In the genomic region with DNA sequence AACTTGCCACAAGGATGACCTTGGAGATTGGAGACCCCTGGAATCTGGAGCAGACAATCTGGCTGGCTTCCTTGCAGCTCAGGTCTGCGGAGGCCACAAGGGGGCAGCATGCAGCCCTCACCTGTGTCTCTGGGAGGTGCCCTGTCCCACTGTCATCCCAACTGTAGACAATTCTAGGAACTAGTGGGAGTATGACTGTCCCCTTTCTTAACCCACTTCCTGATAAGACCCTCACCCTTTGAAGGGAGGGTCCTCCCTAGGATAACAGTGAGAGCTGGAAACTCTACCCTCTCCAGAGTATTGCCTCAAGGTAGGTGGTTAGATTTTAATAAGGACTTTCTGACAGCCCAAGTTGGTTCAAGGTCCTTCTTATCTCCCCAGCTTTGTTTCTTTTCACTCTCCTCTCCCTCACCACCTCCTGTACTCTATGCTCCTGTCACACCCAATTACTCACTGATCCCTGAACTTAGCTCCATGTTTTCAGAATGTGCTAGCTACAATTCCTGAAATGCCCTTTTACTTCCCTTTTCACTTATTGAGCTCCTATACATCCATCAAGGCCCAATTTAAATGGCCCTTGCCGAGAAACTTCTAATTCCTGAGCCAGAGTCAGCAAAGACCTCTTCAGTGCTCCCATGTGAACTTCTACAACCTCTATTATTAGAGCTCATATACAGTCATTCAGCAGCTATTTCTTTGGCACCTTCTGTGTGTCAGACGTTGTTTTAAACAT, we compare ENCODE assay signal across 1 cellular context.
TF ChIP-seq lines count a peak whose summit lies in the region.

No MANE protein-coding gene starts in this region.

TF ChIP-seq in K562, 482 proteins besides CTCF, POLR2A, EP300 and RAD21 (continued from another document and continues in another):
- TF ChIP-seq, protein P1, sequence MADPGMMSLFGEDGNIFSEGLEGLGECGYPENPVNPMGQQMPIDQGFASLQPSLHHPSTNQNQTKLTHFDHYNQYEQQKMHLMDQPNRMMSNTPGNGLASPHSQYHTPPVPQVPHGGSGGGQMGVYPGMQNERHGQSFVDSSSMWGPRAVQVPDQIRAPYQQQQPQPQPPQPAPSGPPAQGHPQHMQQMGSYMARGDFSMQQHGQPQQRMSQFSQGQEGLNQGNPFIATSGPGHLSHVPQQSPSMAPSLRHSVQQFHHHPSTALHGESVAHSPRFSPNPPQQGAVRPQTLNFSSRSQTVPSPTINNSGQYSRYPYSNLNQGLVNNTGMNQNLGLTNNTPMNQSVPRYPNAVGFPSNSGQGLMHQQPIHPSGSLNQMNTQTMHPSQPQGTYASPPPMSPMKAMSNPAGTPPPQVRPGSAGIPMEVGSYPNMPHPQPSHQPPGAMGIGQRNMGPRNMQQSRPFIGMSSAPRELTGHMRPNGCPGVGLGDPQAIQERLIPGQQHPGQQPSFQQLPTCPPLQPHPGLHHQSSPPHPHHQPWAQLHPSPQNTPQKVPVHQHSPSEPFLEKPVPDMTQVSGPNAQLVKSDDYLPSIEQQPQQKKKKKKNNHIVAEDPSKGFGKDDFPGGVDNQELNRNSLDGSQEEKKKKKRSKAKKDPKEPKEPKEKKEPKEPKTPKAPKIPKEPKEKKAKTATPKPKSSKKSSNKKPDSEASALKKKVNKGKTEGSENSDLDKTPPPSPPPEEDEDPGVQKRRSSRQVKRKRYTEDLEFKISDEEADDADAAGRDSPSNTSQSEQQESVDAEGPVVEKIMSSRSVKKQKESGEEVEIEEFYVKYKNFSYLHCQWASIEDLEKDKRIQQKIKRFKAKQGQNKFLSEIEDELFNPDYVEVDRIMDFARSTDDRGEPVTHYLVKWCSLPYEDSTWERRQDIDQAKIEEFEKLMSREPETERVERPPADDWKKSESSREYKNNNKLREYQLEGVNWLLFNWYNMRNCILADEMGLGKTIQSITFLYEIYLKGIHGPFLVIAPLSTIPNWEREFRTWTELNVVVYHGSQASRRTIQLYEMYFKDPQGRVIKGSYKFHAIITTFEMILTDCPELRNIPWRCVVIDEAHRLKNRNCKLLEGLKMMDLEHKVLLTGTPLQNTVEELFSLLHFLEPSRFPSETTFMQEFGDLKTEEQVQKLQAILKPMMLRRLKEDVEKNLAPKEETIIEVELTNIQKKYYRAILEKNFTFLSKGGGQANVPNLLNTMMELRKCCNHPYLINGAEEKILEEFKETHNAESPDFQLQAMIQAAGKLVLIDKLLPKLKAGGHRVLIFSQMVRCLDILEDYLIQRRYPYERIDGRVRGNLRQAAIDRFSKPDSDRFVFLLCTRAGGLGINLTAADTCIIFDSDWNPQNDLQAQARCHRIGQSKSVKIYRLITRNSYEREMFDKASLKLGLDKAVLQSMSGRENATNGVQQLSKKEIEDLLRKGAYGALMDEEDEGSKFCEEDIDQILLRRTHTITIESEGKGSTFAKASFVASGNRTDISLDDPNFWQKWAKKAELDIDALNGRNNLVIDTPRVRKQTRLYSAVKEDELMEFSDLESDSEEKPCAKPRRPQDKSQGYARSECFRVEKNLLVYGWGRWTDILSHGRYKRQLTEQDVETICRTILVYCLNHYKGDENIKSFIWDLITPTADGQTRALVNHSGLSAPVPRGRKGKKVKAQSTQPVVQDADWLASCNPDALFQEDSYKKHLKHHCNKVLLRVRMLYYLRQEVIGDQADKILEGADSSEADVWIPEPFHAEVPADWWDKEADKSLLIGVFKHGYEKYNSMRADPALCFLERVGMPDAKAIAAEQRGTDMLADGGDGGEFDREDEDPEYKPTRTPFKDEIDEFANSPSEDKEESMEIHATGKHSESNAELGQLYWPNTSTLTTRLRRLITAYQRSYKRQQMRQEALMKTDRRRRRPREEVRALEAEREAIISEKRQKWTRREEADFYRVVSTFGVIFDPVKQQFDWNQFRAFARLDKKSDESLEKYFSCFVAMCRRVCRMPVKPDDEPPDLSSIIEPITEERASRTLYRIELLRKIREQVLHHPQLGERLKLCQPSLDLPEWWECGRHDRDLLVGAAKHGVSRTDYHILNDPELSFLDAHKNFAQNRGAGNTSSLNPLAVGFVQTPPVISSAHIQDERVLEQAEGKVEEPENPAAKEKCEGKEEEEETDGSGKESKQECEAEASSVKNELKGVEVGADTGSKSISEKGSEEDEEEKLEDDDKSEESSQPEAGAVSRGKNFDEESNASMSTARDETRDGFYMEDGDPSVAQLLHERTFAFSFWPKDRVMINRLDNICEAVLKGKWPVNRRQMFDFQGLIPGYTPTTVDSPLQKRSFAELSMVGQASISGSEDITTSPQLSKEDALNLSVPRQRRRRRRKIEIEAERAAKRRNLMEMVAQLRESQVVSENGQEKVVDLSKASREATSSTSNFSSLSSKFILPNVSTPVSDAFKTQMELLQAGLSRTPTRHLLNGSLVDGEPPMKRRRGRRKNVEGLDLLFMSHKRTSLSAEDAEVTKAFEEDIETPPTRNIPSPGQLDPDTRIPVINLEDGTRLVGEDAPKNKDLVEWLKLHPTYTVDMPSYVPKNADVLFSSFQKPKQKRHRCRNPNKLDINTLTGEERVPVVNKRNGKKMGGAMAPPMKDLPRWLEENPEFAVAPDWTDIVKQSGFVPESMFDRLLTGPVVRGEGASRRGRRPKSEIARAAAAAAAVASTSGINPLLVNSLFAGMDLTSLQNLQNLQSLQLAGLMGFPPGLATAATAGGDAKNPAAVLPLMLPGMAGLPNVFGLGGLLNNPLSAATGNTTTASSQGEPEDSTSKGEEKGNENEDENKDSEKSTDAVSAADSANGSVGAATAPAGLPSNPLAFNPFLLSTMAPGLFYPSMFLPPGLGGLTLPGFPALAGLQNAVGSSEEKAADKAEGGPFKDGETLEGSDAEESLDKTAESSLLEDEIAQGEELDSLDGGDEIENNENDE (IDR thresholded peaks at IDR 0.05; ENCODE audit: low read depth, low read length) = no peak
- TF ChIP-seq, protein P2, sequence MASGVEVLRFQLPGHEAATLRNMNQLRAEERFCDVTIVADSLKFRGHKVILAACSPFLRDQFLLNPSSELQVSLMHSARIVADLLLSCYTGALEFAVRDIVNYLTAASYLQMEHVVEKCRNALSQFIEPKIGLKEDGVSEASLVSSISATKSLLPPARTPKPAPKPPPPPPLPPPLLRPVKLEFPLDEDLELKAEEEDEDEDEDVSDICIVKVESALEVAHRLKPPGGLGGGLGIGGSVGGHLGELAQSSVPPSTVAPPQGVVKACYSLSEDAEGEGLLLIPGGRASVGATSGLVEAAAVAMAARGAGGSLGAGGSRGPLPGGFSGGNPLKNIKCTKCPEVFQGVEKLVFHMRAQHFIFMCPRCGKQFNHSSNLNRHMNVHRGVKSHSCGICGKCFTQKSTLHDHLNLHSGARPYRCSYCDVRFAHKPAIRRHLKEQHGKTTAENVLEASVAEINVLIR (CRISPR knock-in tag; IDR thresholded peaks at IDR 0.05) = no peak
- TF ChIP-seq TRIM28 (IDR thresholded peaks at IDR 0.05) (peak; percentile 64; the same call in 1 of the 2 replicates), KLF16 (IDR thresholded peaks at IDR 0.05) (peak; percentile 49; the same call in 1 of the 2 replicates), SMC3 (conservative IDR thresholded peaks at IDR 0.05; ENCODE audit: insufficient read depth, low read depth, low read length) (peak; percentile 94), BCL6 (CRISPR knock-in tag; IDR thresholded peaks at IDR 0.05) (no peak), ZNF175 (CRISPR knock-in tag; IDR thresholded peaks at IDR 0.05; ENCODE audit: low read depth) (no peak), ELF4 (CRISPR knock-in tag; IDR thresholded peaks at IDR 0.05) (peak; percentile 6; the same call in 1 of the 2 replicates), KDM1A (IDR thresholded peaks at IDR 0.05) (peak in 1 of 2 experiments; percentile 8; a peak in 1 of 4 replicates), MYNN (IDR thresholded peaks at IDR 0.05) (peak; percentile 54; the same call in 1 of the 2 replicates), MYNN (CRISPR knock-in tag; IDR thresholded peaks at IDR 0.05) (no peak), JUND (IDR thresholded peaks at IDR 0.05; ENCODE audit: borderline replicate concordance, low read depth, low read length) (peak; percentile 49; the same call in 1 of the 2 replicates), JUND (tag; IDR thresholded peaks at IDR 0.05; ENCODE audit: borderline replicate concordance, low read depth, low read length) (peak; percentile 58; the same call in 2 of the 3 replicates), RBM25 (IDR thresholded peaks at IDR 0.05; ENCODE audit: low read depth, low read length, severe bottlenecking) (peak; percentile 58), TBL1XR1 (IDR thresholded peaks at IDR 0.05; ENCODE audit: low read length in 2 of 2) (0 out of 4 replicates have a peak, but pooled peaks of 1 of the 2 experiments have one; percentile 28), TOE1 (IDR thresholded peaks at IDR 0.05; ENCODE audit: borderline replicate concordance) (no peak), TOE1 (CRISPR knock-in tag; IDR thresholded peaks at IDR 0.05; ENCODE audit: borderline replicate concordance, low read depth) (0 out of 2 replicates have a peak, but pooled peaks have one; percentile 26), BCOR (IDR thresholded peaks at IDR 0.05) (peak; percentile 91; the same call in 1 of the 2 replicates), C11orf30 (IDR thresholded peaks at IDR 0.05; ENCODE audit: low read depth) (no peak), RB1 (IDR thresholded peaks at IDR 0.05; ENCODE audit: low read depth) (peak; percentile 72), RAD51 (IDR thresholded peaks at IDR 0.05; ENCODE audit: borderline replicate concordance, low read depth) (no peak), HDGF (IDR thresholded peaks at IDR 0.05) (0 out of 2 replicates have a peak, but pooled peaks have one; percentile 72), TEAD4 (IDR thresholded peaks at IDR 0.05; ENCODE audit: low read length) (peak; percentile 16; the same call in 1 of the 2 replicates), TEAD4 (CRISPR knock-in tag; IDR thresholded peaks at IDR 0.05; ENCODE audit: borderline replicate concordance) (no peak), HDAC1 (IDR thresholded peaks at IDR 0.05) (peak in 1 of 2 experiments; percentile 58; a peak in 2 of 4 replicates), FOSL1 (tag; conservative IDR thresholded peaks at IDR 0.05) (peak; percentile 39), ZKSCAN1 (IDR thresholded peaks at IDR 0.05; ENCODE audit: low read depth, low read length) (0 out of 2 replicates have a peak, but pooled peaks have one; percentile 4), CTBP1 (IDR thresholded peaks at IDR 0.05; ENCODE audit: borderline replicate concordance) (peak; percentile 82), ZNF24 (IDR thresholded peaks at IDR 0.05) (peak; percentile 75)
- TF ChIP-seq, protein P3, sequence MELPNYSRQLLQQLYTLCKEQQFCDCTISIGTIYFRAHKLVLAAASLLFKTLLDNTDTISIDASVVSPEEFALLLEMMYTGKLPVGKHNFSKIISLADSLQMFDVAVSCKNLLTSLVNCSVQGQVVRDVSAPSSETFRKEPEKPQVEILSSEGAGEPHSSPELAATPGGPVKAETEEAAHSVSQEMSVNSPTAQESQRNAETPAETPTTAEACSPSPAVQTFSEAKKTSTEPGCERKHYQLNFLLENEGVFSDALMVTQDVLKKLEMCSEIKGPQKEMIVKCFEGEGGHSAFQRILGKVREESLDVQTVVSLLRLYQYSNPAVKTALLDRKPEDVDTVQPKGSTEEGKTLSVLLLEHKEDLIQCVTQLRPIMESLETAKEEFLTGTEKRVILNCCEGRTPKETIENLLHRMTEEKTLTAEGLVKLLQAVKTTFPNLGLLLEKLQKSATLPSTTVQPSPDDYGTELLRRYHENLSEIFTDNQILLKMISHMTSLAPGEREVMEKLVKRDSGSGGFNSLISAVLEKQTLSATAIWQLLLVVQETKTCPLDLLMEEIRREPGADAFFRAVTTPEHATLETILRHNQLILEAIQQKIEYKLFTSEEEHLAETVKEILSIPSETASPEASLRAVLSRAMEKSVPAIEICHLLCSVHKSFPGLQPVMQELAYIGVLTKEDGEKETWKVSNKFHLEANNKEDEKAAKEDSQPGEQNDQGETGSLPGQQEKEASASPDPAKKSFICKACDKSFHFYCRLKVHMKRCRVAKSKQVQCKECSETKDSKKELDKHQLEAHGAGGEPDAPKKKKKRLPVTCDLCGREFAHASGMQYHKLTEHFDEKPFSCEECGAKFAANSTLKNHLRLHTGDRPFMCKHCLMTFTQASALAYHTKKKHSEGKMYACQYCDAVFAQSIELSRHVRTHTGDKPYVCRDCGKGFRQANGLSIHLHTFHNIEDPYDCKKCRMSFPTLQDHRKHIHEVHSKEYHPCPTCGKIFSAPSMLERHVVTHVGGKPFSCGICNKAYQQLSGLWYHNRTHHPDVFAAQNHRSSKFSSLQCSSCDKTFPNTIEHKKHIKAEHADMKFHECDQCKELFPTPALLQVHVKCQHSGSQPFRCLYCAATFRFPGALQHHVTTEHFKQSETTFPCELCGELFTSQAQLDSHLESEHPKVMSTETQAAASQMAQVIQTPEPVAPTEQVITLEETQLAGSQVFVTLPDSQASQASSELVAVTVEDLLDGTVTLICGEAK (IDR thresholded peaks at IDR 0.05) = peak; percentile 38; the same call in 1 of the 2 replicates
- TF ChIP-seq, protein P3 (CRISPR knock-in tag; IDR thresholded peaks at IDR 0.05) = no peak
- TF ChIP-seq, protein P4, sequence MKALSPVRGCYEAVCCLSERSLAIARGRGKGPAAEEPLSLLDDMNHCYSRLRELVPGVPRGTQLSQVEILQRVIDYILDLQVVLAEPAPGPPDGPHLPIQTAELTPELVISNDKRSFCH (CRISPR knock-in tag; IDR thresholded peaks at IDR 0.05) = no peak
- TF ChIP-seq, protein P4 (tag; IDR thresholded peaks at IDR 0.05) = 0 out of 2 replicates have a peak, but pooled peaks have one; percentile 22
